Comparison of ENCODE assay signal across 15 cellular contexts in the genomic region with DNA sequence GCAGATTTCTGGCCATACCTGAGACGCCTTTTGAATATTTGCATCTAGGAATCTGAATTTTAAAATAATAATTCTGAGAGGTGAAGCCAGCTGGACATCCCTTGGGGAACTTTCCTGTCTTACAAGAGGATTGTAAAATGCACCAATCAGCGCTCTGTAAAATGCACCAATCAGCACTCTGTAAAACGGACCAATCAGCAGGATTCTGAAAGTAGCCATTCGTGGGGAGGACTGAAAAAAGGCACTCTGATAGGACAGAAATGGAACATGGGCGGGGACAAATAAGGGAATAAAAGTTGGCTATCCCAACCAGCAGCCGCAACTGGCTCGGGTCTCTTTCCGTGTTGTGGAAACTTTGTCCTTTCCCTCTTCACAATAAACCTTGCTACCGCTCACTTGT. TPM values are rescaled to one million over a fixed set of nuclear protein-coding genes. Genes with fewer than 3 reads are reported as not detected.
DNase-seq lines count a peak whose midpoint lies in the region; ATAC-seq and TF ChIP-seq lines count a peak whose summit lies in the region.
"Had no signal": no experiment of that assay in that cellular context is flagged by ENCODE, and none has a peak within 500 bp of the region (broad histone marks: within the 10 kb centered on the region; RNA-seq: fewer than 3 reads in every experiment).

No MANE protein-coding gene starts in this region.

- peaks cover 37% of the 10 kb centered on the region for H4K20me1 ChIP-seq in PC-3 (ENCODE audit: low read length)
- H4K20me1 ChIP-seq in OCI-LY7 (ENCODE audit: insufficient read depth, low read length) = no peaks in the 10 kb centered on the region; the same call in 1 of the 2 replicates

- no peaks in the 10 kb centered on the region for H3K27me3 Mint-ChIP-seq in Caco-2 (ENCODE audit: insufficient read depth, unreplicated experiment)
- H3K27me3 Mint-ChIP-seq: B cell; CD4-positive, alpha-beta T cell had no signal

- H3K27me3 ChIP-seq in Caco-2 (replicated peaks; ENCODE audit: control insufficient read depth, insufficient read depth, low read length) (no peaks in the 10 kb centered on the region), PC-3 (ENCODE audit: low read length) (no peaks in the 10 kb centered on the region), ovary (no peaks in the 10 kb centered on the region), body of pancreas (no peaks in the 10 kb centered on the region)

- no peak for TF ChIP-seq EP300 in ovary (IDR thresholded peaks at IDR 0.05)

- peak; percentile 48 for DNase-seq in activated effector memory CD4-positive, alpha-beta T cell treated with anti-CD3 and anti-CD28 coated beads, Interleukin-2, amount 50 U/mL, for 16 hours
- no peak for DNase-seq in activated effector memory CD4-positive, alpha-beta T cell treated with Interleukin-2 at 50 U/mL for 16 hours
- DNase-seq in Caco-2 = no peak
- DNase-seq in PC-3 = peak; percentile 60
- DNase-seq in mucosa of gallbladder (ENCODE audit: low spot score) = peak; percentile 3
- no peak for DNase-seq in ovary
- DNase-seq in OCI-LY7 (ENCODE audit: low spot score) = no peak
- no peak for DNase-seq in body of pancreas
- DNase-seq: C1 segment of cervical spinal cord, DMS79, GOT3, HCEC 1CT had no signal

- peak overlapping the region; percentile 61 for H3K27ac Mint-ChIP-seq in Caco-2 (ENCODE audit: unreplicated experiment)
- H3K27ac Mint-ChIP-seq: B cell; CD4-positive, alpha-beta T cell had no signal

- H3K9me3 Mint-ChIP-seq in Caco-2 (ENCODE audit: unreplicated experiment) = no peaks in the 10 kb centered on the region
- H3K9me3 Mint-ChIP-seq: CD4-positive, alpha-beta T cell had no signal

- CTCF ChIA-PET in Caco-2 (lab: Charles Lee) = interaction anchor here (2.2 kb wide), 1 partner anchor 17 kb away, joined by 10 read pairs; no protein-coding TSS in a partner anchor
- CTCF ChIA-PET in PC-3 (lab: Charles Lee) = no interaction called here
- CTCF ChIA-PET in OCI-LY7 (lab: Charles Lee; ENCODE audit: unreplicated experiment) = no interaction called here

- POLR2A ChIA-PET in Caco-2 (lab: Charles Lee) (no interaction called here), PC-3 (lab: Charles Lee; ENCODE audit: unreplicated experiment) (no interaction called here), OCI-LY7 (lab: Charles Lee) (interaction anchor here (1.2 kb wide), 1 partner anchor 12 kb away, joined by 3 read pairs; no protein-coding TSS in a partner anchor)

- H3K4me1 ChIP-seq in Caco-2 (peaks cover 22% of the 10 kb centered on the region), PC-3 (ENCODE audit: insufficient read depth, low read length) (no peaks in the 10 kb centered on the region), ovary (ENCODE audit: insufficient read depth) (no peaks in the 10 kb centered on the region), OCI-LY7 (ENCODE audit: insufficient read depth, low read length, poor library complexity, severe bottlenecking) (no peaks in the 10 kb centered on the region), body of pancreas (peaks cover 5% of the 10 kb centered on the region)

- TF ChIP-seq CTCF in Caco-2 (IDR thresholded peaks at IDR 0.05; ENCODE audit: insufficient read depth in 1 of 2, low read depth in 1 of 2, low read length in 1 of 2, severe bottlenecking in 1 of 2, unreplicated experiment in 1 of 2) = no peak
- TF ChIP-seq CTCF in PC-3 (conservative IDR thresholded peaks at IDR 0.05; ENCODE audit: low read depth, low read length) = no peak
- no peak for TF ChIP-seq CTCF in ovary (IDR thresholded peaks at IDR 0.05)
- TF ChIP-seq CTCF in OCI-LY7 (conservative IDR thresholded peaks at IDR 0.05; ENCODE audit: low read length) = no peak
- no peak for TF ChIP-seq CTCF in body of pancreas (IDR thresholded peaks at IDR 0.05)

- no peak for TF ChIP-seq POLR2A in ovary (IDR thresholded peaks at IDR 0.05)
- no peak for TF ChIP-seq POLR2A in body of pancreas (IDR thresholded peaks at IDR 0.05)

- H3K9me3 ChIP-seq in Caco-2 = no peaks in the 10 kb centered on the region
- H3K9me3 ChIP-seq in PC-3 (ENCODE audit: low read length) = no peaks in the 10 kb centered on the region
- no peaks in the 10 kb centered on the region for H3K9me3 ChIP-seq in ovary
- no peaks in the 10 kb centered on the region for H3K9me3 ChIP-seq in OCI-LY7 (ENCODE audit: low read length)
- H3K9me3 ChIP-seq in body of pancreas = no peaks in the 10 kb centered on the region

- H3K4me2 ChIP-seq in PC-3 (ENCODE audit: low read length) = no peak overlapping the region
- H3K4me2 ChIP-seq in OCI-LY7 (ENCODE audit: low read length) = no peak overlapping the region

- H3K36me3 ChIP-seq in Caco-2 (ENCODE audit: control insufficient read depth, insufficient read depth, low read length) (peaks cover 8% of the 10 kb centered on the region), PC-3 (ENCODE audit: low read depth, low read length) (peaks cover 48% of the 10 kb centered on the region), ovary (no peaks in the 10 kb centered on the region), OCI-LY7 (ENCODE audit: insufficient read depth, low read length) (peaks cover 49% of the 10 kb centered on the region), body of pancreas (replicated peaks in 1 of 2; ENCODE audit: insufficient read depth in 1 of 2, low read depth in 2 of 2) (peaks cover 0 to 12% of the 10 kb centered on the region in 2 donors)

- H2AFZ ChIP-seq in PC-3 (ENCODE audit: low read length) (no peak overlapping the region), OCI-LY7 (ENCODE audit: low read length) (no peak overlapping the region)

- peaks cover 18% of the 10 kb centered on the region for H3F3A ChIP-seq in PC-3 (ENCODE audit: low read length, unreplicated experiment)

- ATAC-seq in PC-3 = no peak
- ATAC-seq in body of pancreas = no peak
- ATAC-seq: GM12878 had no signal

- H3K4me3 Mint-ChIP-seq in Caco-2 (ENCODE audit: unreplicated experiment) = no peak overlapping the region
- H3K4me3 Mint-ChIP-seq: B cell; CD4-positive, alpha-beta T cell had no signal

- H3K9me2 ChIP-seq in PC-3 (replicated peaks; ENCODE audit: low read length) (no peaks in the 10 kb centered on the region), OCI-LY7 (ENCODE audit: insufficient read depth, low read length) (no peaks in the 10 kb centered on the region)

- no TSS peak for BruUV-seq in Caco-2 (replicated peaks; lab: Mats Ljungman, UMichigan)
- BruUV-seq in PC-3 (replicated peaks; lab: Mats Ljungman, UMichigan) = no TSS peak
- no TSS peak for BruUV-seq in OCI-LY7 (replicated peaks; lab: Mats Ljungman, UMichigan)

- 96 to 97% (median 97%) methylated on average over 9 of the region's 9 CpGs for WGBS in ovary, 3 donors
- 88 to 92% methylated on average over 9 of the region's 9 CpGs for WGBS in body of pancreas, 2 donors

- intact Hi-C loops in Caco-2 (cut with micrococcal nuclease; ENCODE audit: unreplicated experiment) = no loop called here
- intact Hi-C loops in PC-3 (cut with micrococcal nuclease) = no loop called here
- intact Hi-C loops in ovary (cut with DNase I) = no loop called here
- intact Hi-C loops in OCI-LY7 (cut with micrococcal nuclease; ENCODE audit: unreplicated experiment) = no loop called here
- intact Hi-C loops in body of pancreas (cut with DNase I) = no loop called here

- H3K4me1 Mint-ChIP-seq in Caco-2 (ENCODE audit: low read depth, unreplicated experiment) = peaks cover 8% of the 10 kb centered on the region

- H3K27ac ChIP-seq in PC-3 (ENCODE audit: low read length) (no peak overlapping the region), ovary (no peak overlapping the region), OCI-LY7 (ENCODE audit: low read depth, low read length, poor library complexity, severe bottlenecking) (no peak overlapping the region), body of pancreas (no peak overlapping the region)

- peaks cover 50% of the 10 kb centered on the region for H3K36me3 Mint-ChIP-seq in Caco-2 (ENCODE audit: insufficient read depth, unreplicated experiment)

- H3K79me2 ChIP-seq in PC-3 (ENCODE audit: low read length) (peaks cover 26% of the 10 kb centered on the region), OCI-LY7 (ENCODE audit: insufficient read depth, low read depth, low read length) (no peaks in the 10 kb centered on the region)

- H3K4me3 ChIP-seq in Caco-2 (ENCODE audit: low read depth, low read length) (no peak overlapping the region), PC-3 (ENCODE audit: low read length) (no peak overlapping the region), ovary (no peak overlapping the region), OCI-LY7 (ENCODE audit: low read depth, low read length, poor library complexity, severe bottlenecking) (no peak overlapping the region), body of pancreas (no peak overlapping the region)
- H3K4me3 ChIP-seq: GM12878 had no signal

- no peak overlapping the region for H3K9ac ChIP-seq in PC-3 (ENCODE audit: low read length)

RNA-seq across cellular contexts. Expression of gene PPIF, which starts 9.9 kb away (rescaled TPM):
- total RNA-seq in Caco-2 (2022) (116 and 133 TPM in 2 replicates), PC-3 (2014; rRNA removed) (381 and 472 TPM in 2 replicates), mucosa of gallbladder (49.4 TPM), ovary (10 to 100 TPM; 15.5 to 39.2 (median 32.3) TPM), OCI-LY7 (2022) (103 and 121 TPM in 2 replicates), body of pancreas (10 to 100 TPM; 19.2 to 67.9 TPM)
- polyA plus RNA-seq in ovary = 10 to 100 TPM; 18.3 to 64.3 TPM
- 44.8 and 55.7 TPM in 2 replicates for total RNA-seq in OCI-LY7 (2014; rRNA removed; shearing (Covaris generic))

Comparison
In these comparisons a context has a peak if more than half of its experiments do, and no peak if none do; other contexts are left out.
1. DNase-seq: peak in activated effector memory CD4-positive, alpha-beta T cell treated with anti-CD3 and anti-CD28 coated beads, Interleukin-2, amount 50 U/mL, for 16 hours (single experiment), PC-3 (single experiment) and mucosa of gallbladder (single experiment); none in activated effector memory CD4-positive, alpha-beta T cell treated with Interleukin-2 at 50 U/mL for 16 hours (single experiment), Caco-2 (0 of 2), ovary (0 of 5), OCI-LY7 (single experiment) and body of pancreas (0 of 4).